ENCODE assay signal across 19 cellular contexts in genomic region chr15:38540516-38540915, GRCh38. TPM values are rescaled to one million over a fixed set of nuclear protein-coding genes. Genes with fewer than 3 reads are reported as not detected.
DNase-seq lines count a peak whose midpoint lies in the region; ATAC-seq lines count a peak whose summit lies in the region.
"Had no signal": no experiment of that assay in that cellular context is flagged by ENCODE, and none has a peak within 500 bp of the region (broad histone marks: within the 10 kb centered on the region; RNA-seq: fewer than 3 reads in every experiment).

No MANE protein-coding gene starts in this region.

- peak overlapping the region; percentile 24 for H3K4me3 ChIP-seq in CD4-positive, CD25-positive, alpha-beta regulatory T cell (ENCODE audit: low read depth, low read length)
- H3K4me3 ChIP-seq: stomach, upper lobe of left lung had no signal

- H3K36me3 ChIP-seq in CD4-positive, CD25-positive, alpha-beta regulatory T cell (ENCODE audit: control insufficient read depth, insufficient read depth, low read length), result peaks cover 31% of the 10 kb centered on the region
- H3K36me3 ChIP-seq: neutrophil, stomach, upper lobe of left lung had no signal

- no peaks in the 10 kb centered on the region for H3K27me3 Mint-ChIP-seq in CD4-positive, CD25-positive, alpha-beta regulatory T cell
- H3K27me3 Mint-ChIP-seq in activated CD4-positive, alpha-beta memory T cell treated with anti-CD3 and anti-CD28 coated beads, Interleukin-2, amount 10 ng/mL, durations not matched to agents 7 days and 5 days, result no peaks in the 10 kb centered on the region
- no peaks in the 10 kb centered on the region for H3K27me3 Mint-ChIP-seq in effector memory CD8-positive, alpha-beta T cell

- CTCF ChIA-PET in activated CD4-positive, alpha-beta memory T cell treated with anti-CD3 and anti-CD28 coated beads, Interleukin-2, amount 10 ng/mL, durations not matched to agents 7 days and 5 days (lab: Charles Lee), result interaction anchor here (1.7 kb wide), 1 partner anchor 150 kb away, joined by 7 read pairs; no protein-coding TSS in a partner anchor

- no peak for ATAC-seq in CD4-positive, CD25-positive, alpha-beta regulatory T cell (ENCODE audit: low read depth in 2 of 2)
- no peak for ATAC-seq in effector memory CD8-positive, alpha-beta T cell (replicated peaks)
- ATAC-seq in GM21737 (IDR thresholded peaks at IDR 0.05; ENCODE audit: unreplicated experiment), result no peak

- DNase-seq in AG08395 (ENCODE audit: low spot score), result peak; percentile 13
- no peak for DNase-seq in CD4-positive, CD25-positive, alpha-beta regulatory T cell
- no peak for DNase-seq in activated CD4-positive, alpha-beta memory T cell treated with anti-CD3 and anti-CD28 coated beads, Interleukin-2, amount 10 ng/mL, durations not matched to agents 7 days and 5 days
- DNase-seq in effector memory CD8-positive, alpha-beta T cell, result no peak
- no peak for DNase-seq in NCI-H748 (lab: John Stamatoyannopoulos, UW; ENCODE audit: unreplicated experiment)
- no peak for DNase-seq in central memory CD4-positive, alpha-beta T cell
- DNase-seq: activated CD8-positive, alpha-beta memory T cell treated with anti-CD3 and anti-CD28 coated beads, Interleukin-2, amount 50 U/mL, for 48 hours; COR-L47; DND-41; HCEC 1CT; NCI-H1092 treated with DMSO at 0.1 percent for 48 hours; NCI-H2081; stimulated activated CD4-positive, alpha-beta T cell treated with anti-CD3 and anti-CD28 coated beads, Interleukin-4, amount 100 ng/mL, for 1 hour; stomach; T1000; upper lobe of left lung had no signal

- POLR2A ChIA-PET in activated CD4-positive, alpha-beta memory T cell treated with anti-CD3 and anti-CD28 coated beads, Interleukin-2, amount 10 ng/mL, durations not matched to agents 7 days and 5 days (lab: Charles Lee), result interaction anchor here (0.7 to 3.9 kb wide), 8 partner anchors 12 to 151 kb away, joined by 3 to 23 read pairs (median 4); no protein-coding TSS in a partner anchor

- peaks cover 45% of the 10 kb centered on the region for H3K36me3 Mint-ChIP-seq in CD4-positive, CD25-positive, alpha-beta regulatory T cell
- H3K36me3 Mint-ChIP-seq in activated CD4-positive, alpha-beta memory T cell treated with anti-CD3 and anti-CD28 coated beads, Interleukin-2, amount 10 ng/mL, durations not matched to agents 7 days and 5 days (ENCODE audit: low read depth), result peaks cover 88% of the 10 kb centered on the region
- H3K36me3 Mint-ChIP-seq in effector memory CD8-positive, alpha-beta T cell (ENCODE audit: insufficient read depth), result peaks cover 26% of the 10 kb centered on the region

- H3K4me1 Mint-ChIP-seq in CD4-positive, CD25-positive, alpha-beta regulatory T cell, result peaks cover 41 to 96% (median 86%) of the 10 kb centered on the region in 4 donors
- peaks cover 93% of the 10 kb centered on the region for H3K4me1 Mint-ChIP-seq in activated CD4-positive, alpha-beta memory T cell treated with anti-CD3 and anti-CD28 coated beads, Interleukin-2, amount 10 ng/mL, durations not matched to agents 7 days and 5 days
- H3K4me1 Mint-ChIP-seq in effector memory CD8-positive, alpha-beta T cell (ENCODE audit: low read depth in 2 of 2), result peaks cover 71 to 91% of the 10 kb centered on the region in 2 donors

- H3K4me3 Mint-ChIP-seq in CD4-positive, CD25-positive, alpha-beta regulatory T cell, result peak overlapping the region in 3 of 4 donors; percentile 46 to 75 (median 73)
- no peak overlapping the region for H3K4me3 Mint-ChIP-seq in activated CD4-positive, alpha-beta memory T cell treated with anti-CD3 and anti-CD28 coated beads, Interleukin-2, amount 10 ng/mL, durations not matched to agents 7 days and 5 days
- peak overlapping the region; percentile 41 to 56 for H3K4me3 Mint-ChIP-seq in effector memory CD8-positive, alpha-beta T cell

- H3K27me3 ChIP-seq in CD4-positive, CD25-positive, alpha-beta regulatory T cell (ENCODE audit: control insufficient read depth, insufficient read depth, low read length), result no peaks in the 10 kb centered on the region
- H3K27me3 ChIP-seq: neutrophil, stomach, upper lobe of left lung had no signal

- H3K9me3 ChIP-seq in CD4-positive, CD25-positive, alpha-beta regulatory T cell (ENCODE audit: control insufficient read depth in 2 of 2, low read length in 2 of 2), result no peaks in the 10 kb centered on the region
- H3K9me3 ChIP-seq: neutrophil, stomach, upper lobe of left lung had no signal

- peak overlapping the region; percentile 51 for H3K27ac ChIP-seq in CD4-positive, CD25-positive, alpha-beta regulatory T cell (ENCODE audit: insufficient read depth, low read length, poor library complexity, severe bottlenecking)
- H3K27ac ChIP-seq: neutrophil, stomach, upper lobe of left lung had no signal

- H3K27ac Mint-ChIP-seq in CD4-positive, CD25-positive, alpha-beta regulatory T cell, result peak overlapping the region; percentile 21 to 95 (median 72)
- H3K27ac Mint-ChIP-seq in activated CD4-positive, alpha-beta memory T cell treated with anti-CD3 and anti-CD28 coated beads, Interleukin-2, amount 10 ng/mL, durations not matched to agents 7 days and 5 days, result peak overlapping the region; percentile 54
- H3K27ac Mint-ChIP-seq in effector memory CD8-positive, alpha-beta T cell, result peak overlapping the region; percentile 4 to 71

- peaks cover 84% of the 10 kb centered on the region for H3K4me1 ChIP-seq in CD4-positive, CD25-positive, alpha-beta regulatory T cell (ENCODE audit: control insufficient read depth, insufficient read depth, low read length, poor library complexity, severe bottlenecking)
- H3K4me1 ChIP-seq: stomach, upper lobe of left lung had no signal

- H3K9me3 Mint-ChIP-seq in CD4-positive, CD25-positive, alpha-beta regulatory T cell, result no peaks in the 10 kb centered on the region
- H3K9me3 Mint-ChIP-seq in activated CD4-positive, alpha-beta memory T cell treated with anti-CD3 and anti-CD28 coated beads, Interleukin-2, amount 10 ng/mL, durations not matched to agents 7 days and 5 days, result no peaks in the 10 kb centered on the region
- H3K9me3 Mint-ChIP-seq in effector memory CD8-positive, alpha-beta T cell, result no peaks in the 10 kb centered on the region

RNA-seq across cellular contexts. Expression of gene RASGRP1, which starts 24.1 kb away (rescaled TPM):
- 216 TPM for total RNA-seq in CD4-positive, CD25-positive, alpha-beta regulatory T cell
- 100 to 1,000 TPM in 1 of 4 donors, 10 to 100 TPM in 3; 74.5 to 108 (median 86.6) TPM for polyA plus RNA-seq in CD4-positive, CD25-positive, alpha-beta regulatory T cell
- 100 to 1,000 TPM; 200 to 208 TPM for total RNA-seq in activated CD4-positive, alpha-beta memory T cell treated with anti-CD3 and anti-CD28 coated beads, Interleukin-2, amount 10 ng/mL, durations not matched to agents 7 days and 5 days
- total RNA-seq: LHCN-M2 had no signal
